ENCODE assay signal across 21 cellular contexts in the genomic region with DNA sequence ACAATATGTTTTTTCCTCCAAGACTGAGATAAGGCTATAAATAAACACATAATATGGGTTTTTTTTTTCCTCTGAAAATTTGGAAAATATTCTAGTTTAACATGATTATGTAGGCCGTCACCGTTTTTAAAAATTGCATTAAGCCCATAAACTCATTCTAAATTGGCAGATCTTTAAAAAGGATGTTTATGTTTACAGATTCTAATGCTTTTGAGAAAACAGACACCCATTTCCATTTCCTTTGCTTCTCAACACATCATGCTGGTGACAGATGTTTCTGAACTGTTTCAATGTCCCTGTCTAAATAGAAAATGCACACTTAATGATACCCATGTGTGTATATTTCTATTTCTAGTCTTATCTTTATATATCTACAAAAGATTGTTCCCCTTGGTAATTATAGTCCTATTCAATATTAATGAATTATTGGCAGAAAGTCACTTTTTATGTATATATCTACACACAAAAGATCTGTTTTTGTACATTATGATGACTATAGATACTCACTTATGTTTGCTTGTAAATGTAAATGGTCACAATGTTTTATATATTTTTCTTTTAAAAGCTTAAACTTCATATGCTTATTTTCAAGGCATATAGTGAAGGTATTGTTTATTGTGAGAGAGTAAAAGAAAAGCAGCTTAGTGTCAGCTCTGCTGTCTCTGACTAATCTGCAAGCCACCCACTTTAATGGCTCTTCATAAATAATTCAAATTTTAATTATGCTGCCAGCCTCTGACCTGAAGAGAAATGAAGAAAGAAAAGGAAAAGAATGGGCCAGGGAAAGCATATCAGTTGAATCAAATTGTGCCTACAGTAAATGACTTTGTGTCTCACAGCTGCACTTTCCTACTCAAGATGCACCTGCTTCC.
A peak's percentile ranks its signal among the peaks of the same experiment; 100 is the strongest.
DNase-seq lines count a peak whose midpoint lies in the region; ATAC-seq lines count a peak whose summit lies in the region.
"Had no signal": no experiment of that assay in that cellular context is flagged by ENCODE, and none has a peak within 500 bp of the region (broad histone marks: within the 10 kb centered on the region; RNA-seq: fewer than 3 reads in every experiment).

No MANE protein-coding gene starts in this region.

- H3K4me3 ChIP-seq in BLaER1 (no peak overlapping the region), endocrine pancreas (ENCODE audit: control insufficient read depth, insufficient read depth, low read length) (peak overlapping the region; percentile 60)
- H3K4me3 ChIP-seq: sigmoid colon had no signal

- no peaks in the 10 kb centered on the region for H3K36me3 ChIP-seq in BLaER1
- H3K36me3 ChIP-seq in endocrine pancreas (ENCODE audit: control insufficient read depth, insufficient read depth, low read length) = no peaks in the 10 kb centered on the region
- H3K36me3 ChIP-seq: sigmoid colon had no signal

- no peak for ATAC-seq in GM18907 (IDR thresholded peaks at IDR 0.05; ENCODE audit: unreplicated experiment)
- ATAC-seq in GM19467 (IDR thresholded peaks at IDR 0.05; ENCODE audit: unreplicated experiment) = no peak
- ATAC-seq: stimulated activated naive CD8-positive, alpha-beta T cell treated with anti-CD3 and anti-CD28 coated beads, Interleukin-15, Interleukin-2, amounts not matched to agents 100 U/mL and 50 U/mL, for 24 hours had no signal

- H3K4me1 ChIP-seq in BLaER1 = peaks cover 17% of the 10 kb centered on the region; the same call in 1 of the 2 replicates
- H3K4me1 ChIP-seq in endocrine pancreas (ENCODE audit: control insufficient read depth, insufficient read depth, low read length) = peaks cover 22% of the 10 kb centered on the region

- H3K4me2 ChIP-seq in BLaER1 = peak overlapping the region; percentile 35

- no peak overlapping the region for H3K9ac ChIP-seq in BLaER1
- no peak overlapping the region for H3K9ac ChIP-seq in endocrine pancreas (ENCODE audit: control insufficient read depth, insufficient read depth, low read length)

- DNase-seq in NCI-H1105 (lab: John Stamatoyannopoulos, UW) (peak; percentile 89), NCI-H524 treated with DMSO at 0.1 percent for 48 hours (lab: John Stamatoyannopoulos, UW) (peak; percentile 18), ecto neural progenitor cell (ENCODE audit: low spot score) (no peak), T-helper 2 cell (no peak)
- DNase-seq: ACHN; activated CD4-positive, alpha-beta T cell treated with anti-CD3 and anti-CD28 coated beads, Interleukin-2, amount 50 U/mL, for 1 hour; activated naive CD4-positive, alpha-beta T cell; CD4-positive, CD25-positive, alpha-beta regulatory T cell; effector CD8-positive, alpha-beta T cell; kidney; mammary epithelial cell; naive B cell; NCI-H187 treated with DMSO at 0.1 percent for 48 hours; RPMI8226; sigmoid colon; stimulated activated naive CD8-positive, alpha-beta T cell treated with anti-CD3 and anti-CD28 coated beads, Interleukin-15, Interleukin-2, amounts not matched to agents 100 U/mL and 50 U/mL, for 24 hours; SW 1271 had no signal

- H3K27ac ChIP-seq in BLaER1 = no peak overlapping the region
- H3K27ac ChIP-seq: sigmoid colon had no signal

- H4K20me1 ChIP-seq in BLaER1 = no peaks in the 10 kb centered on the region

- no peaks in the 10 kb centered on the region for H3K9me3 ChIP-seq in BLaER1
- no peaks in the 10 kb centered on the region for H3K9me3 ChIP-seq in endocrine pancreas (ENCODE audit: control insufficient read depth, low read length)
- H3K9me3 ChIP-seq: sigmoid colon had no signal

- H3K27me3 ChIP-seq in BLaER1 (no peaks in the 10 kb centered on the region), endocrine pancreas (ENCODE audit: control insufficient read depth, insufficient read depth, low read length) (no peaks in the 10 kb centered on the region)
- H3K27me3 ChIP-seq: sigmoid colon had no signal

Comparison
In these comparisons a context has a peak if more than half of its experiments do, and no peak if none do; other contexts are left out.
1. DNase-seq: peak in NCI-H1105 (single experiment) and NCI-H524 treated with DMSO at 0.1 percent for 48 hours (single experiment); none in ecto neural progenitor cell (single experiment) and T-helper 2 cell (0 of 5).